In the genomic region with DNA sequence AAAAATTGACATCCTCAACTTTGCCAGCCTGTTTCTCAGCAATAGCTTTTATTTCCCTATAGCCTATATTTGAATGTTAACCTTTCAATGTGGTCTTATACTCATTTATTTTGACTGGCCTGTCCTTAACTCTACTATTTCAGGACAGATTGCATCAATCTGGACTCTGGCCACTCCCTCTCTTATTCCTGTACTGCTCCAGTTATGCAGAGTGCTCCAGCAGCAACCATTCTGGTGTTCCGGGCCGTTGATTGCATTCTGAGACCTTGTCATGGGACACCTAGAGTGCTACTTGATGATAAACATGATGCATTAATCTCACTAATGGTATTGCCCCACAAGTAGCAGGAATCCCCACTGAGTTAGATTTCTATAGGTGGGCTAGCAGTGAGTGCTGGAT, we compare ENCODE assay signal across 20 cellular contexts.
DNase-seq lines count a peak whose midpoint lies in the region; ATAC-seq and TF ChIP-seq lines count a peak whose summit lies in the region.
"Had no signal": no experiment of that assay in that cellular context is flagged by ENCODE, and none has a peak within 500 bp of the region (broad histone marks: within the 10 kb centered on the region; RNA-seq: fewer than 3 reads in every experiment).

No MANE protein-coding gene starts in this region.

- intact Hi-C loops in Right ventricle myocardium superior (cut with DNase I), result no loop called here

- H3K27me3 Mint-ChIP-seq in activated naive CD4-positive, alpha-beta T cell treated with anti-CD3 and anti-CD28 coated beads, Interleukin-2, amount 10 ng/mL, durations not matched to agents 7 days and 5 days, result peaks cover 3% of the 10 kb centered on the region
- H3K27me3 Mint-ChIP-seq: CD8-positive, alpha-beta memory T cell had no signal

- no peaks in the 10 kb centered on the region for H3K36me3 Mint-ChIP-seq in activated naive CD4-positive, alpha-beta T cell treated with anti-CD3 and anti-CD28 coated beads, Interleukin-2, amount 10 ng/mL, durations not matched to agents 7 days and 5 days
- H3K36me3 Mint-ChIP-seq: CD14-positive monocyte had no signal

- H3K9me3 Mint-ChIP-seq in activated naive CD4-positive, alpha-beta T cell treated with anti-CD3 and anti-CD28 coated beads, Interleukin-2, amount 10 ng/mL, durations not matched to agents 7 days and 5 days, result no peaks in the 10 kb centered on the region
- H3K9me3 Mint-ChIP-seq: CD14-positive monocyte; CD4-positive, alpha-beta T cell had no signal

- H3K27me3 ChIP-seq in right atrium auricular region, result no peaks in the 10 kb centered on the region
- H3K27me3 ChIP-seq: BE2C; BLaER1 treated with 17β-estradiol and CSF1 and Interleukin-3, amounts not matched to agents 10 nM and 100 nM had no signal

- CTCF ChIA-PET in activated naive CD4-positive, alpha-beta T cell treated with anti-CD3 and anti-CD28 coated beads, Interleukin-2, amount 10 ng/mL, durations not matched to agents 7 days and 5 days (lab: Charles Lee), result no interaction called here

- no peak for TF ChIP-seq CTCF in right atrium auricular region (IDR thresholded peaks at IDR 0.05)

- H3K4me1 Mint-ChIP-seq in activated naive CD4-positive, alpha-beta T cell treated with anti-CD3 and anti-CD28 coated beads, Interleukin-2, amount 10 ng/mL, durations not matched to agents 7 days and 5 days, result no peaks in the 10 kb centered on the region
- H3K4me1 Mint-ChIP-seq: CD14-positive monocyte; CD8-positive, alpha-beta memory T cell had no signal

- no peak overlapping the region for H3K4me3 ChIP-seq in right atrium auricular region
- H3K4me3 ChIP-seq: A549; BLaER1 treated with 17β-estradiol and CSF1 and Interleukin-3, amounts not matched to agents 10 nM and 100 nM; GM23248 had no signal

- H3K27ac ChIP-seq in right atrium auricular region, result no peak overlapping the region
- H3K27ac ChIP-seq: A549; BLaER1 treated with 17β-estradiol and CSF1 and Interleukin-3, amounts not matched to agents 10 nM and 100 nM; GM23248 had no signal

- no peaks in the 10 kb centered on the region for H3K9me3 ChIP-seq in right atrium auricular region
- H3K9me3 ChIP-seq: A549; BE2C; BLaER1 treated with 17β-estradiol and CSF1 and Interleukin-3, amounts not matched to agents 10 nM and 100 nM had no signal

- H3K36me3 ChIP-seq in right atrium auricular region, result no peaks in the 10 kb centered on the region
- H3K36me3 ChIP-seq: BE2C; BLaER1 treated with 17β-estradiol and CSF1 and Interleukin-3, amounts not matched to agents 10 nM and 100 nM had no signal

- DNase-seq in Right ventricle myocardium superior (no peak), right atrium auricular region (ENCODE audit: low spot score) (no peak), DMS79 treated with DMSO at 0.1 percent for 48 hours (lab: John Stamatoyannopoulos, UW) (peak; percentile 32), left kidney (ENCODE audit: low read depth, low spot score) (peak; percentile 29)
- no peak for DNase-seq in activated naive CD4-positive, alpha-beta T cell treated with anti-CD3 and anti-CD28 coated beads, Interleukin-2, amount 10 ng/mL, durations not matched to agents 7 days and 5 days
- DNase-seq in stimulated activated CD4-positive, alpha-beta T cell treated with anti-CD3 and anti-CD28 coated beads, Interleukin-4, amount 100 ng/mL, for 4 hours, result no peak
- DNase-seq: 8988T; ACHN; AML-193; BE2C; CD4-positive, alpha-beta T cell; CD8-positive, alpha-beta memory T cell; DMS 273 treated with DMSO at 0.1 percent for 48 hours; DND-41; GM23248; H7; HCEC 1CT had no signal

- no peak overlapping the region for H3K4me3 Mint-ChIP-seq in activated naive CD4-positive, alpha-beta T cell treated with anti-CD3 and anti-CD28 coated beads, Interleukin-2, amount 10 ng/mL, durations not matched to agents 7 days and 5 days
- H3K4me3 Mint-ChIP-seq: CD14-positive monocyte; CD4-positive, alpha-beta T cell; CD8-positive, alpha-beta memory T cell had no signal

- peaks cover 0 to 2% of the 10 kb centered on the region in 2 donors for H3K4me1 ChIP-seq in right atrium auricular region
- H3K4me1 ChIP-seq: A549 had no signal

- peak; percentile 59 for ATAC-seq in Right ventricle myocardium superior (ENCODE audit: poor library complexity)
- ATAC-seq: A549 had no signal

- H3K27ac Mint-ChIP-seq in activated naive CD4-positive, alpha-beta T cell treated with anti-CD3 and anti-CD28 coated beads, Interleukin-2, amount 10 ng/mL, durations not matched to agents 7 days and 5 days, result no peak overlapping the region
- H3K27ac Mint-ChIP-seq: CD14-positive monocyte; CD4-positive, alpha-beta T cell; CD8-positive, alpha-beta memory T cell had no signal

Comparison
In these comparisons a context has a peak if more than half of its experiments do, and no peak if none do; other contexts are left out.
1. DNase-seq: peak in DMS79 treated with DMSO at 0.1 percent for 48 hours (single experiment) and left kidney (single experiment); none in Right ventricle myocardium superior (single experiment), right atrium auricular region (single experiment), activated naive CD4-positive, alpha-beta T cell treated with anti-CD3 and anti-CD28 coated beads, Interleukin-2, amount 10 ng/mL, durations not matched to agents 7 days and 5 days (single experiment) and stimulated activated CD4-positive, alpha-beta T cell treated with anti-CD3 and anti-CD28 coated beads, Interleukin-4, amount 100 ng/mL, for 4 hours (0 of 2).